31 cellular contexts compared by ENCODE assay signal in genomic region chr1:116118471-116118870, GRCh38. TPM values are rescaled to one million over a fixed set of nuclear protein-coding genes. Genes with fewer than 3 reads are reported as not detected.
"Had no signal": no experiment of that assay in that cellular context is flagged by ENCODE, and none has a peak within 500 bp of the region (broad histone marks: within the 10 kb centered on the region; RNA-seq: fewer than 3 reads in every experiment).

No MANE protein-coding gene starts in this region.

- H3K9me3 ChIP-seq: ascending aorta had no signal

- H3K4me1 ChIP-seq: ascending aorta had no signal

- H3K4me3 ChIP-seq: ascending aorta, K562 had no signal

- H3K36me3 ChIP-seq: ascending aorta had no signal

- H3K27me3 ChIP-seq: ascending aorta had no signal

- DNase-seq: activated B cell treated with CpG ODN at 0.5 μM for 24 hours; activated CD4-positive, alpha-beta T cell treated with anti-CD3 and anti-CD28 coated beads for 4 hours; activated CD4-positive, CD25-positive, alpha-beta regulatory T cell treated with anti-CD3 and anti-CD28 coated beads, Interleukin-2, amount 50 U/mL, for 72 hours; activated CD8-positive, alpha-beta T cell treated with anti-CD3 and anti-CD28 coated beads for 36 hours; activated gamma-delta T cell; activated naive CD4-positive, alpha-beta T cell treated with Interleukin-2 at 50 U/mL for 16 hours; activated naive CD8-positive, alpha-beta T cell treated with anti-CD3 and anti-CD28 coated beads, Interleukin-2, amount 10 ng/mL, durations not matched to agents 7 days and 5 days; activated T-cell treated with anti-CD3 and anti-CD28 coated beads, Interleukin-2, amount 50 U/mL, for 24 hours; amygdala; IMR-90; NCI-H1092 treated with DMSO at 0.1 percent for 48 hours; NCI-H146; NCI-H187; NCI-H2029 treated with DMSO at 0.1 percent for 48 hours; NCI-H2107; NCI-H345; NCI-H524 treated with DMSO at 0.1 percent for 48 hours; SIG-M5; SW 1271; T-helper 1 cell; T-helper 2 cell; T-helper 9 cell had no signal

- ATAC-seq: activated CD8-positive, alpha-beta T cell treated with anti-CD3 and anti-CD28 coated beads for 36 hours; K562; Panc1 had no signal

- H3K27ac ChIP-seq: ascending aorta, VCaP had no signal

RNA-seq across cellular contexts. Expression of gene MAB21L3, which starts 7.3 kb away (rescaled TPM):
- total RNA-seq: activated B cell treated with CpG ODN at 0.5 μM for 24 hours; activated CD8-positive, alpha-beta memory T cell treated with anti-CD3 and anti-CD28 coated beads for 36 hours; activated CD8-positive, alpha-beta T cell treated with anti-CD3 and anti-CD28 coated beads for 36 hours; activated naive CD8-positive, alpha-beta T cell treated with anti-CD3 and anti-CD28 coated beads, Interleukin-2, amount 10 ng/mL, durations not matched to agents 7 days and 5 days; activated T-helper 2 cell treated with anti-CD3 and anti-CD28 coated beads, Interferon-gamma antibody, Interleukin-2, Interleukin-4, amounts not matched to agents 10 μg/mL and 5 μg/mL and 100 μg/mL, durations not matched to agents 14 hours and 24 hours and 36 hours; ascending aorta; IMR-90; K562; NCI-H460; RPMI7951; SK-MEL-5 had no signal
- polyA plus RNA-seq: IMR-90, K562 had no signal
